18 cellular contexts compared by ENCODE assay signal in genomic region chr1:244053831-244054230, GRCh38. TPM values are rescaled to one million over a fixed set of nuclear protein-coding genes. Genes with fewer than 3 reads are reported as not detected.
DNase-seq lines count a peak whose midpoint lies in the region; ATAC-seq and TF ChIP-seq lines count a peak whose summit lies in the region.
"Had no signal": no experiment of that assay in that cellular context is flagged by ENCODE, and none has a peak within 500 bp of the region (broad histone marks: within the 10 kb centered on the region; RNA-seq: fewer than 3 reads in every experiment).

No MANE protein-coding gene starts in this region.

- WGBS in gastroesophageal sphincter (ENCODE audit: low coverage in 1 of 2), 2 donors = 72 to 86% methylated on average over 2 to 9 of the region's 11 CpGs

- peak overlapping the region; percentile 70 for H3K4me3 ChIP-seq in SJCRH30
- H3K4me3 ChIP-seq in gastroesophageal sphincter = no peak overlapping the region
- H3K4me3 ChIP-seq: A549, left ventricle myocardium inferior, spleen had no signal

- no peaks in the 10 kb centered on the region for H3K9me3 ChIP-seq in SJCRH30 (replicated peaks)
- H3K9me3 ChIP-seq in gastroesophageal sphincter = no peaks in the 10 kb centered on the region
- H3K9me3 ChIP-seq: A549, left ventricle myocardium inferior, spleen had no signal

- no peak for TF ChIP-seq POLR2A in gastroesophageal sphincter (IDR thresholded peaks at IDR 0.05)

- no peak for TF ChIP-seq EP300 in gastroesophageal sphincter (IDR thresholded peaks at IDR 0.05)

- TF ChIP-seq CTCF in gastroesophageal sphincter (IDR thresholded peaks at IDR 0.05) = no peak
- no peak for TF ChIP-seq CTCF in omental fat pad (IDR thresholded peaks at IDR 0.05)

- no peaks in the 10 kb centered on the region for H3K27me3 ChIP-seq in SJCRH30
- no peaks in the 10 kb centered on the region for H3K27me3 ChIP-seq in gastroesophageal sphincter
- H3K27me3 ChIP-seq: spleen had no signal

- ATAC-seq in gastroesophageal sphincter (no peak), GM21717 (IDR thresholded peaks at IDR 0.05; ENCODE audit: unreplicated experiment) (no peak), omental fat pad (ENCODE audit: low FRiP score) (no peak)
- ATAC-seq: A549, Panc1 had no signal

- in situ Hi-C loops in ACHN (cut with HindIII; ENCODE audit: low pct_ligation_motif_present, low pct_unique_long_range_greater_than_20kb, low sequenced_read_pairs) = no loop called here

- H3K36me3 ChIP-seq in SJCRH30 = peaks cover 37% of the 10 kb centered on the region
- peaks cover 0 to 24% of the 10 kb centered on the region in 2 donors for H3K36me3 ChIP-seq in gastroesophageal sphincter

- H3K4me1 ChIP-seq in SJCRH30 (peaks cover 24% of the 10 kb centered on the region), gastroesophageal sphincter (peaks cover 0 to 62% (median 5%) of the 10 kb centered on the region in 3 donors)
- H3K4me1 ChIP-seq: parathyroid adenoma had no signal

- DNase-seq in ACHN (peak; percentile 54), SJCRH30 (peak; percentile 54 to 79), globus pallidus (ENCODE audit: low spot score) (peak; percentile 90), occipital lobe (lab: John Stamatoyannopoulos, UW) (peak; percentile 52), omental fat pad (ENCODE audit: low spot score) (no peak), kidney glomerular epithelial cell (lab: John Stamatoyannopoulos, UW) (no peak)
- DNase-seq: activated CD4-positive, alpha-beta T cell treated with anti-CD3 and anti-CD28 coated beads for 4 hours; CD4-positive, CD25-positive, alpha-beta regulatory T cell; cortex of kidney; left ventricle myocardium inferior; NCI-H1105 had no signal

- H3K27ac ChIP-seq in SJCRH30 (peak overlapping the region; percentile 94), gastroesophageal sphincter (no peak overlapping the region)
- H3K27ac ChIP-seq: A549, epithelial cell of prostate, left ventricle myocardium inferior, parathyroid adenoma, spleen had no signal

RNA-seq across cellular contexts. Expression of gene ZBTB18, which starts 2.7 kb away (rescaled TPM):
- total RNA-seq in SJCRH30 (2014; rRNA removed; shearing (Covaris generic)) = 47.1 and 51.7 TPM in 2 replicates
- total RNA-seq in occipital lobe (1,084 TPM), gastroesophageal sphincter (10 to 100 TPM; 12.5 to 25.1 (median 20.4) TPM), omental fat pad (10 to 100 TPM in 2 of 4 donors, 1 to 10 TPM in 2; 7.0 to 24.7 (median 10.6) TPM)

Comparison
In these comparisons a context has a peak if more than half of its experiments do, and no peak if none do; other contexts are left out.
1. DNase-seq: peak in ACHN (single experiment), SJCRH30 (2 of 2), globus pallidus (single experiment) and occipital lobe (single experiment); none in omental fat pad (single experiment) and kidney glomerular epithelial cell (single experiment).
2. RNA of gene ZBTB18, which starts 2.7 kb away (total RNA-seq): 1,084 TPM in occipital lobe (single experiment); 47.1 to 51.7 TPM in SJCRH30, 12.5 to 25.1 TPM in gastroesophageal sphincter and 7.0 to 24.7 TPM in omental fat pad; every median in the first group is over 10 times any median in the second.